ENCODE assay signal across 8 cellular contexts in genomic region chr6:106085687-106085983, GRCh38. TPM values are rescaled to one million over a fixed set of nuclear protein-coding genes. Genes with fewer than 3 reads are reported as not detected.
A peak's percentile ranks its signal among the peaks of the same experiment; 100 is the strongest.
DNase-seq lines count a peak whose midpoint lies in the region; ATAC-seq, FAIRE-seq and TF ChIP-seq lines count a peak whose summit lies in the region.

No MANE protein-coding gene starts in this region.

- H3K27me3 Mint-ChIP-seq in T-helper 2 cell treated with Interferon-gamma antibody and Interleukin-4, amounts not matched to agents 5 μg/mL and 100 μg/mL, for 36 hours (ENCODE audit: low read depth), result peaks cover 5% of the 10 kb centered on the region
- peaks cover 84% of the 10 kb centered on the region for H3K27me3 Mint-ChIP-seq in activated naive CD8-positive, alpha-beta T cell treated with anti-CD3 and anti-CD28 coated beads for 36 hours

- H4K20me1 ChIP-seq in keratinocyte (ENCODE audit: control insufficient read depth, extremely low read depth, insufficient read depth, low read length), result no peaks in the 10 kb centered on the region

- no peak for ATAC-seq in HG03280 (IDR thresholded peaks at IDR 0.05; ENCODE audit: unreplicated experiment)
- ATAC-seq in HG02852 (IDR thresholded peaks at IDR 0.05; ENCODE audit: unreplicated experiment), result no peak

- peaks cover 0 to 3% of the 10 kb centered on the region in 2 experiments for H3K36me3 ChIP-seq in keratinocyte (ENCODE audit: control insufficient read depth in 2 of 2, extremely low read depth in 1 of 2, insufficient read depth in 2 of 2, low read length in 2 of 2)

- H3K27ac ChIP-seq in keratinocyte (ENCODE audit: control insufficient read depth, insufficient read depth, low read length), result peak overlapping the region; percentile 91
- H3K27ac ChIP-seq in substantia nigra (ENCODE audit: low read depth, low read length, poor library complexity, severe bottlenecking), result peak overlapping the region; percentile 47

- FAIRE-seq in keratinocyte (lab: Jason Lieb, UNC), result no peak

- peak overlapping the region; percentile 67 for H3K27ac Mint-ChIP-seq in T-helper 2 cell treated with Interferon-gamma antibody and Interleukin-4, amounts not matched to agents 5 μg/mL and 100 μg/mL, for 36 hours
- H3K27ac Mint-ChIP-seq in activated naive CD8-positive, alpha-beta T cell treated with anti-CD3 and anti-CD28 coated beads for 36 hours, result no peak overlapping the region

- peak overlapping the region; percentile 92 for H3K4me2 ChIP-seq in keratinocyte (ENCODE audit: control insufficient read depth, extremely low read depth, insufficient read depth, low read depth, low read length)

- TF ChIP-seq CTCF in keratinocyte (optimal IDR thresholded peaks at IDR 0.05 in 1 of 3, IDR thresholded peaks at IDR 0.05 in 1 of 3, conservative IDR thresholded peaks at IDR 0.05 in 1 of 3; ENCODE audit: extremely low read depth in 1 of 3, insufficient read depth in 2 of 3, low read length in 3 of 3) (no peak), GM13976 (IDR thresholded peaks at IDR 0.05; ENCODE audit: borderline replicate concordance, control extremely low read depth, extremely low read depth, insufficient read depth, missing control alignments) (no peak)

- peaks cover 44% of the 10 kb centered on the region for H3K4me1 ChIP-seq in keratinocyte (ENCODE audit: control insufficient read depth, extremely low read depth, insufficient read depth, low read length)

- H3K4me3 Mint-ChIP-seq in T-helper 2 cell treated with Interferon-gamma antibody and Interleukin-4, amounts not matched to agents 5 μg/mL and 100 μg/mL, for 36 hours, result peak overlapping the region; percentile 94
- H3K4me3 Mint-ChIP-seq in activated naive CD8-positive, alpha-beta T cell treated with anti-CD3 and anti-CD28 coated beads for 36 hours, result peak overlapping the region; percentile 83

- no peak for DNase-seq in T-helper 2 cell treated with Interferon-gamma antibody and Interleukin-4, amounts not matched to agents 5 μg/mL and 100 μg/mL, for 36 hours (ENCODE audit: low spot score)
- DNase-seq in T-helper 2 cell (no peak), keratinocyte (ENCODE audit: low read depth, low spot score) (no peak), substantia nigra (lab: John Stamatoyannopoulos, UW) (no peak), GM13976 (ENCODE audit: low spot score) (no peak)
- no peak for DNase-seq in activated naive CD8-positive, alpha-beta T cell treated with anti-CD3 and anti-CD28 coated beads for 36 hours

- peak overlapping the region; percentile 87 for H3K9ac ChIP-seq in keratinocyte (ENCODE audit: control insufficient read depth, extremely low read depth, insufficient read depth, low read length)

- in situ Hi-C loops in GM13976 (cut with MboI; ENCODE audit: low sequenced_read_pairs, unreplicated experiment), result loop anchor here (25.0 kb wide), 1 partner anchor 598 kb away; no protein-coding TSS in a partner anchor

- no peaks in the 10 kb centered on the region for H3K9me3 ChIP-seq in keratinocyte (ENCODE audit: control insufficient read depth, low read depth, low read length)

- H3K4me1 Mint-ChIP-seq in T-helper 2 cell treated with Interferon-gamma antibody and Interleukin-4, amounts not matched to agents 5 μg/mL and 100 μg/mL, for 36 hours (ENCODE audit: low read depth), result peaks cover 71% of the 10 kb centered on the region
- peaks cover 55% of the 10 kb centered on the region for H3K4me1 Mint-ChIP-seq in activated naive CD8-positive, alpha-beta T cell treated with anti-CD3 and anti-CD28 coated beads for 36 hours

- H3K36me3 Mint-ChIP-seq in T-helper 2 cell treated with Interferon-gamma antibody and Interleukin-4, amounts not matched to agents 5 μg/mL and 100 μg/mL, for 36 hours (ENCODE audit: low read depth), result peaks cover 36% of the 10 kb centered on the region
- H3K36me3 Mint-ChIP-seq in activated naive CD8-positive, alpha-beta T cell treated with anti-CD3 and anti-CD28 coated beads for 36 hours, result peaks cover 2% of the 10 kb centered on the region

- peak overlapping the region; percentile 59 for H2AFZ ChIP-seq in keratinocyte (ENCODE audit: control insufficient read depth, low read length)

- no peaks in the 10 kb centered on the region for H3K9me1 ChIP-seq in keratinocyte (ENCODE audit: control insufficient read depth, extremely low read depth, insufficient read depth, low read length)

- peaks cover 21% of the 10 kb centered on the region for H3K79me2 ChIP-seq in keratinocyte (ENCODE audit: control insufficient read depth, insufficient read depth, low read length)

- dilution Hi-C loops in keratinocyte (cut with MboI; ENCODE audit: extremely low pct_ligation_motif_present, low sequenced_read_pairs), result no loop called here

- H3K9me3 Mint-ChIP-seq in T-helper 2 cell treated with Interferon-gamma antibody and Interleukin-4, amounts not matched to agents 5 μg/mL and 100 μg/mL, for 36 hours, result no peaks in the 10 kb centered on the region
- H3K9me3 Mint-ChIP-seq in activated naive CD8-positive, alpha-beta T cell treated with anti-CD3 and anti-CD28 coated beads for 36 hours, result no peaks in the 10 kb centered on the region

- peak overlapping the region; percentile 54 to 79 (median 78) for H3K4me3 ChIP-seq in keratinocyte (ENCODE audit: control insufficient read depth in 2 of 3, extremely low read depth in 1 of 3, insufficient read depth in 2 of 3, low read depth in 1 of 3, low read length in 3 of 3)

- H3K27me3 ChIP-seq in keratinocyte (ENCODE audit: control insufficient read depth, extremely low read depth, insufficient read depth, low read length), result no peaks in the 10 kb centered on the region

RNA-seq across cellular contexts. Expression of gene PRDM1, which starts 0.5 kb away (rescaled TPM):
- 10 to 100 TPM; 13.1 to 13.4 TPM for total RNA-seq in activated naive CD8-positive, alpha-beta T cell treated with anti-CD3 and anti-CD28 coated beads for 36 hours
- polyA plus RNA-seq in keratinocyte, result 3.9 to 8.6 TPM (median 6.7 TPM) in 3 replicates
- polyA plus RNA-seq in keratinocyte (2011; ENCODE audit: low read depth), result 96.8 TPM
- polyA plus RNA-seq in keratinocyte (2011; cell fraction: cytosol; rRNA removed), result 2.4 and 4.8 TPM in 2 replicates
- polyA plus RNA-seq in keratinocyte (2011; cell fraction: nucleus; rRNA removed), result 17.2 and 19.4 TPM in 2 replicates
- polyA plus RNA-seq in keratinocyte (2012; ENCODE audit: low replicate concordance), result 6.1 and 46.3 TPM in 2 replicates
- 12.4 to 14.6 TPM (median 13.3 TPM) in 3 replicates for polyA minus RNA-seq in keratinocyte
- 3.3 TPM for polyA minus RNA-seq in keratinocyte (2011; cell fraction: cytosol; rRNA and poly(A)+ RNA removed)
- 19.2 and 37.1 TPM in 2 replicates for polyA minus RNA-seq in keratinocyte (2011; cell fraction: nucleus; rRNA and poly(A)+ RNA removed)
